ENCODE assay signal across 12 cellular contexts in genomic region chr11:57072640-57073039, GRCh38.
A peak's percentile ranks its signal among the peaks of the same experiment; 100 is the strongest.
DNase-seq lines count a peak whose midpoint lies in the region; ATAC-seq and TF ChIP-seq lines count a peak whose summit lies in the region.
"Had no signal": no experiment of that assay in that cellular context is flagged by ENCODE, and none has a peak within 500 bp of the region (broad histone marks: within the 10 kb centered on the region; RNA-seq: fewer than 3 reads in every experiment).

No MANE protein-coding gene starts in this region.

- DNase-seq in AG20443 (ENCODE audit: low spot score), result peak; percentile 86
- peak; percentile 92 for DNase-seq in RWPE1 (ENCODE audit: low spot score)
- peak; percentile 99 for DNase-seq in fibroblast of peridontal ligament (ENCODE audit: extremely low read depth)
- DNase-seq in pons (ENCODE audit: low spot score), result peak; percentile 17
- DNase-seq in mucosa of gallbladder (ENCODE audit: low spot score), result no peak
- no peak for DNase-seq in stimulated activated effector memory CD8-positive, alpha-beta T cell treated with anti-CD3 and anti-CD28 coated beads, Interleukin-12 subunit alpha, Interleukin-12 subunit beta, amount 100 ng/mL, for 72 hours (ENCODE audit: low spot score in 2 of 2)
- no peak for DNase-seq in NCI-H1048 (lab: John Stamatoyannopoulos, UW)
- DNase-seq: COR-L47; NCI-H187 treated with DMSO at 0.1 percent for 48 hours; stimulated activated CD8-positive, alpha-beta memory T cell treated with anti-CD3 and anti-CD28 coated beads, Interleukin-4, amount 100 ng/mL, for 48 hours had no signal

- no peak overlapping the region for H3K27ac Mint-ChIP-seq in stimulated activated effector memory CD8-positive, alpha-beta T cell treated with anti-CD3 and anti-CD28 coated beads, Interleukin-12 subunit alpha, Interleukin-12 subunit beta, amount 100 ng/mL, for 72 hours
- H3K27ac Mint-ChIP-seq: neural progenitor cell had no signal

- CTCF ChIA-PET in RWPE1 (lab: Yijun Ruan, JAX), result no interaction called here

- no peak overlapping the region for H3K4me3 Mint-ChIP-seq in stimulated activated effector memory CD8-positive, alpha-beta T cell treated with anti-CD3 and anti-CD28 coated beads, Interleukin-12 subunit alpha, Interleukin-12 subunit beta, amount 100 ng/mL, for 72 hours
- H3K4me3 Mint-ChIP-seq: neural progenitor cell had no signal

- no peak overlapping the region for H3K27ac ChIP-seq in RWPE1
- H3K27ac ChIP-seq: neural progenitor cell had no signal

- H3K9me3 Mint-ChIP-seq in stimulated activated effector memory CD8-positive, alpha-beta T cell treated with anti-CD3 and anti-CD28 coated beads, Interleukin-12 subunit alpha, Interleukin-12 subunit beta, amount 100 ng/mL, for 72 hours, result peaks cover 5% of the 10 kb centered on the region
- H3K9me3 Mint-ChIP-seq: neural progenitor cell had no signal

- POLR2A ChIA-PET in RWPE1 (lab: Yijun Ruan, JAX; ENCODE audit: low non-redundant PET), result no interaction called here

- ATAC-seq in stimulated activated effector memory CD8-positive, alpha-beta T cell treated with anti-CD3 and anti-CD28 coated beads, Interleukin-12 subunit alpha, Interleukin-12 subunit beta, amount 100 ng/mL, for 72 hours, result no peak
- no peak for ATAC-seq in GM21526 (IDR thresholded peaks at IDR 0.05; ENCODE audit: low FRiP score, unreplicated experiment)

- no peaks in the 10 kb centered on the region for H3K4me1 Mint-ChIP-seq in stimulated activated effector memory CD8-positive, alpha-beta T cell treated with anti-CD3 and anti-CD28 coated beads, Interleukin-12 subunit alpha, Interleukin-12 subunit beta, amount 100 ng/mL, for 72 hours
- H3K4me1 Mint-ChIP-seq: neural progenitor cell had no signal

- no peaks in the 10 kb centered on the region for H3K36me3 Mint-ChIP-seq in stimulated activated effector memory CD8-positive, alpha-beta T cell treated with anti-CD3 and anti-CD28 coated beads, Interleukin-12 subunit alpha, Interleukin-12 subunit beta, amount 100 ng/mL, for 72 hours
- H3K36me3 Mint-ChIP-seq: neural progenitor cell had no signal

- no peak for TF ChIP-seq CTCF in RWPE1 (conservative IDR thresholded peaks at IDR 0.05; ENCODE audit: low read depth)

Comparison
In these comparisons a context has a peak if more than half of its experiments do, and no peak if none do; other contexts are left out.
1. DNase-seq: peak in AG20443 (single experiment), RWPE1 (single experiment), fibroblast of peridontal ligament (single experiment) and pons (single experiment); none in mucosa of gallbladder (single experiment), stimulated activated effector memory CD8-positive, alpha-beta T cell treated with anti-CD3 and anti-CD28 coated beads, Interleukin-12 subunit alpha, Interleukin-12 subunit beta, amount 100 ng/mL, for 72 hours (0 of 2) and NCI-H1048 (single experiment).